ENCODE assay signal across 9 cellular contexts in the genomic region with DNA sequence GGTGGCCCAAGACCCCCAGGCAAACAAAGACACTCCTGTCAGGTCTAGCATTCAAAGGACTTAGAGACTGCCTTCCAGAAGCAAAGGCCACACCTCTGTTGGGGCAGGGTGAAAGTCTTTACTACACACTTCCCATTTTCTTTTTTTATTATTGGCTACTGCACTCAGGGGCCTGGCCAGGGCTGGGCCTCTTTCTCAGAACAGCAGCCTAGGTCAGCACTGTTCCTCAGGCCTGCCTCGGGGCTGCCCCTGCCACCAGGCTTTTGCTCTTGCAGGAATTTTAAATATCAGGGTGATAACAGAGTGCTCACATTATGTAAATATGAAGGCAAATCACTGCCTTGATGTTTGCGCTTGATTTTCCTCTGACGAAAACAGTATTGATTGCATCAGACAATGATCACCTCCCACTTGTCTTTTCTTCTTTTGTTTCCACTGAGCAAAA. TPM values are rescaled to one million over a fixed set of nuclear protein-coding genes. Genes with fewer than 3 reads are reported as not detected.
DNase-seq lines count a peak whose midpoint lies in the region; ATAC-seq lines count a peak whose summit lies in the region.
"Had no signal": no experiment of that assay in that cellular context is flagged by ENCODE, and none has a peak within 500 bp of the region (broad histone marks: within the 10 kb centered on the region; RNA-seq: fewer than 3 reads in every experiment).

No MANE protein-coding gene starts in this region.

- DNase-seq in activated CD4-positive, alpha-beta T cell treated with anti-CD3 and anti-CD28 coated beads for 36 hours, result peak; percentile 73
- no peak for DNase-seq in activated CD4-positive, alpha-beta T cell treated with anti-CD3 and anti-CD28 coated beads, Interleukin-2, amount 10 ng/mL, durations not matched to agents 7 days and 5 days
- peak; percentile 44 for DNase-seq in activated CD4-positive, CD25-positive, alpha-beta regulatory T cell treated with anti-CD3 and anti-CD28 coated beads, Interleukin-2, amount 50 U/mL, for 72 hours
- no peak for DNase-seq in stimulated activated effector memory CD8-positive, alpha-beta T cell treated with anti-CD3 and anti-CD28 coated beads, Interleukin-12 subunit alpha, Interleukin-12 subunit beta, amount 100 ng/mL, for 72 hours (ENCODE audit: low spot score in 2 of 2)
- no peak for DNase-seq in D341Med (ENCODE audit: low spot score)
- no peak for DNase-seq in SW480 (ENCODE audit: low spot score)
- DNase-seq in NCI-H2081 (lab: John Stamatoyannopoulos, UW), result no peak
- DNase-seq: heart left ventricle had no signal

- intact Hi-C loops in activated CD4-positive, alpha-beta T cell treated with anti-CD3 and anti-CD28 coated beads for 36 hours (cut with DNase I, micrococcal nuclease), result loop anchor here (1.0 to 5.0 kb wide), 6 partner anchors 14 to 584 kb away; partner anchors contain the start of gene GSTA4 (in 1 of the 2)

- H3K27me3 Mint-ChIP-seq in activated CD4-positive, alpha-beta T cell treated with anti-CD3 and anti-CD28 coated beads for 36 hours, result peaks cover 5% of the 10 kb centered on the region
- H3K27me3 Mint-ChIP-seq in activated CD4-positive, alpha-beta T cell treated with anti-CD3 and anti-CD28 coated beads, Interleukin-2, amount 10 ng/mL, durations not matched to agents 7 days and 5 days, result peaks cover 7% of the 10 kb centered on the region

- POLR2A ChIA-PET in activated CD4-positive, alpha-beta T cell treated with anti-CD3 and anti-CD28 coated beads for 36 hours (lab: Charles Lee), result no interaction called here
- POLR2A ChIA-PET in activated CD4-positive, alpha-beta T cell treated with anti-CD3 and anti-CD28 coated beads, Interleukin-2, amount 10 ng/mL, durations not matched to agents 7 days and 5 days (lab: Charles Lee), result no interaction called here

- ATAC-seq in activated CD4-positive, alpha-beta T cell treated with anti-CD3 and anti-CD28 coated beads for 36 hours, result peak; percentile 88
- peak; percentile 66 for ATAC-seq in HG02981 (IDR thresholded peaks at IDR 0.05; ENCODE audit: unreplicated experiment)
- ATAC-seq in stimulated activated effector memory CD8-positive, alpha-beta T cell treated with anti-CD3 and anti-CD28 coated beads, Interleukin-12 subunit alpha, Interleukin-12 subunit beta, amount 100 ng/mL, for 72 hours, result peak; percentile 83

- CTCF ChIA-PET in activated CD4-positive, alpha-beta T cell treated with anti-CD3 and anti-CD28 coated beads for 36 hours (lab: Charles Lee), result interaction anchor here (1.0 kb wide), 1 partner anchor 99 kb away, joined by 3 read pairs; no protein-coding TSS in a partner anchor
- CTCF ChIA-PET in activated CD4-positive, alpha-beta T cell treated with anti-CD3 and anti-CD28 coated beads, Interleukin-2, amount 10 ng/mL, durations not matched to agents 7 days and 5 days (lab: Charles Lee), result no interaction called here

- H3K36me3 Mint-ChIP-seq in activated CD4-positive, alpha-beta T cell treated with anti-CD3 and anti-CD28 coated beads for 36 hours (ENCODE audit: low read depth), result peaks cover 22% of the 10 kb centered on the region
- no peaks in the 10 kb centered on the region for H3K36me3 Mint-ChIP-seq in activated CD4-positive, alpha-beta T cell treated with anti-CD3 and anti-CD28 coated beads, Interleukin-2, amount 10 ng/mL, durations not matched to agents 7 days and 5 days (ENCODE audit: low read depth)
- H3K36me3 Mint-ChIP-seq in stimulated activated effector memory CD8-positive, alpha-beta T cell treated with anti-CD3 and anti-CD28 coated beads, Interleukin-12 subunit alpha, Interleukin-12 subunit beta, amount 100 ng/mL, for 72 hours, result no peaks in the 10 kb centered on the region

- peak overlapping the region; percentile 38 for H3K4me3 Mint-ChIP-seq in activated CD4-positive, alpha-beta T cell treated with anti-CD3 and anti-CD28 coated beads for 36 hours
- H3K4me3 Mint-ChIP-seq in activated CD4-positive, alpha-beta T cell treated with anti-CD3 and anti-CD28 coated beads, Interleukin-2, amount 10 ng/mL, durations not matched to agents 7 days and 5 days, result no peak overlapping the region
- peak overlapping the region; percentile 28 for H3K4me3 Mint-ChIP-seq in stimulated activated effector memory CD8-positive, alpha-beta T cell treated with anti-CD3 and anti-CD28 coated beads, Interleukin-12 subunit alpha, Interleukin-12 subunit beta, amount 100 ng/mL, for 72 hours

- H3K4me1 Mint-ChIP-seq in activated CD4-positive, alpha-beta T cell treated with anti-CD3 and anti-CD28 coated beads for 36 hours, result peaks cover 46% of the 10 kb centered on the region
- peaks cover 15% of the 10 kb centered on the region for H3K4me1 Mint-ChIP-seq in activated CD4-positive, alpha-beta T cell treated with anti-CD3 and anti-CD28 coated beads, Interleukin-2, amount 10 ng/mL, durations not matched to agents 7 days and 5 days
- peaks cover 17% of the 10 kb centered on the region for H3K4me1 Mint-ChIP-seq in stimulated activated effector memory CD8-positive, alpha-beta T cell treated with anti-CD3 and anti-CD28 coated beads, Interleukin-12 subunit alpha, Interleukin-12 subunit beta, amount 100 ng/mL, for 72 hours

- peak overlapping the region; percentile 93 for H3K27ac Mint-ChIP-seq in activated CD4-positive, alpha-beta T cell treated with anti-CD3 and anti-CD28 coated beads for 36 hours
- no peak overlapping the region for H3K27ac Mint-ChIP-seq in activated CD4-positive, alpha-beta T cell treated with anti-CD3 and anti-CD28 coated beads, Interleukin-2, amount 10 ng/mL, durations not matched to agents 7 days and 5 days
- H3K27ac Mint-ChIP-seq in stimulated activated effector memory CD8-positive, alpha-beta T cell treated with anti-CD3 and anti-CD28 coated beads, Interleukin-12 subunit alpha, Interleukin-12 subunit beta, amount 100 ng/mL, for 72 hours, result peak overlapping the region; percentile 30

- no peaks in the 10 kb centered on the region for H3K9me3 Mint-ChIP-seq in activated CD4-positive, alpha-beta T cell treated with anti-CD3 and anti-CD28 coated beads for 36 hours (ENCODE audit: low read depth)
- no peaks in the 10 kb centered on the region for H3K9me3 Mint-ChIP-seq in activated CD4-positive, alpha-beta T cell treated with anti-CD3 and anti-CD28 coated beads, Interleukin-2, amount 10 ng/mL, durations not matched to agents 7 days and 5 days
- no peaks in the 10 kb centered on the region for H3K9me3 Mint-ChIP-seq in stimulated activated effector memory CD8-positive, alpha-beta T cell treated with anti-CD3 and anti-CD28 coated beads, Interleukin-12 subunit alpha, Interleukin-12 subunit beta, amount 100 ng/mL, for 72 hours

RNA-seq across cellular contexts. Expression of gene GSTA4, which starts 18.5 kb away (rescaled TPM):
- 10 to 100 TPM; 23.5 to 28.9 TPM for total RNA-seq in activated CD4-positive, alpha-beta T cell treated with anti-CD3 and anti-CD28 coated beads for 36 hours
- 1 to 10 TPM; 4.8 to 6.1 TPM for total RNA-seq in activated CD4-positive, alpha-beta T cell treated with anti-CD3 and anti-CD28 coated beads, Interleukin-2, amount 10 ng/mL, durations not matched to agents 7 days and 5 days

Comparison
In these comparisons a context has a peak if more than half of its experiments do, and no peak if none do; other contexts are left out.
1. DNase-seq: peak in activated CD4-positive, alpha-beta T cell treated with anti-CD3 and anti-CD28 coated beads for 36 hours (single experiment) and activated CD4-positive, CD25-positive, alpha-beta regulatory T cell treated with anti-CD3 and anti-CD28 coated beads, Interleukin-2, amount 50 U/mL, for 72 hours (single experiment); none in activated CD4-positive, alpha-beta T cell treated with anti-CD3 and anti-CD28 coated beads, Interleukin-2, amount 10 ng/mL, durations not matched to agents 7 days and 5 days (single experiment), stimulated activated effector memory CD8-positive, alpha-beta T cell treated with anti-CD3 and anti-CD28 coated beads, Interleukin-12 subunit alpha, Interleukin-12 subunit beta, amount 100 ng/mL, for 72 hours (0 of 2), D341Med (single experiment), SW480 (single experiment) and NCI-H2081 (0 of 2).
2. Peak in every context shown above with its lines, with median percentiles within 50 percentile points of each other: ATAC-seq.